11 cellular contexts compared by ENCODE assay signal in genomic region chr1:222616535-222616934, GRCh38. TPM values are rescaled to one million over a fixed set of nuclear protein-coding genes. Genes with fewer than 3 reads are reported as not detected.
DNase-seq lines count a peak whose midpoint lies in the region; ATAC-seq, FAIRE-seq and TF ChIP-seq lines count a peak whose summit lies in the region.
"Had no signal": no experiment of that assay in that cellular context is flagged by ENCODE, and none has a peak within 500 bp of the region (broad histone marks: within the 10 kb centered on the region; RNA-seq: fewer than 3 reads in every experiment).

No MANE protein-coding gene starts in this region.

- no peak for TF ChIP-seq RAD21 in neural cell (conservative IDR thresholded peaks at IDR 0.05)

- in situ Hi-C loops in HAP-1 (cut with MboI; ENCODE audit: low sequenced_read_pairs): no loop called here

- WGBS in small intestine, 3 donors: 47 to 66% (median 61%) methylated on average over 5 of the region's 5 CpGs

- peak overlapping the region; percentile 73 for H3K9ac ChIP-seq in neural cell (ENCODE audit: low read length)

- H3K27ac ChIP-seq in neural cell (ENCODE audit: low read length) (no peak overlapping the region), small intestine (ENCODE audit: low read depth in 1 of 2, low read length in 1 of 2) (no peak overlapping the region)

- H3K4me1 Mint-ChIP-seq in Caco-2 (ENCODE audit: low read depth, unreplicated experiment): peaks cover 6% of the 10 kb centered on the region

- no peak for DNase-seq in Caco-2
- peak; percentile 68 for DNase-seq in M059J (ENCODE audit: low read depth)
- peak; percentile 15 for DNase-seq in epithelial cell of esophagus (ENCODE audit: low read depth)
- no peak for DNase-seq in HAP-1 (ENCODE audit: low spot score in 2 of 2)
- DNase-seq in small intestine: no peak
- DNase-seq in NCI-H2029 treated with DMSO at 0.1 percent for 48 hours (lab: John Stamatoyannopoulos, UW): no peak
- DNase-seq: activated T-cell treated with anti-CD3 and anti-CD28 coated beads, Interleukin-2, amount 50 U/mL, for 1 hour; SIG-M5 had no signal

- H3K4me1 ChIP-seq in Caco-2: 0 out of 2 replicates have a peak, but pooled peaks cover 6% of the 10 kb centered on the region
- H3K4me1 ChIP-seq in HAP-1: peaks cover 5% of the 10 kb centered on the region
- H3K4me1 ChIP-seq in small intestine (ENCODE audit: control insufficient read depth in 2 of 2, insufficient read depth in 1 of 2, low read depth in 1 of 2, low read length in 1 of 2): peaks cover 0 to 2% of the 10 kb centered on the region in 2 donors

- POLR2A ChIA-PET in Caco-2 (lab: Charles Lee): no interaction called here

- TF ChIP-seq CTCF in Caco-2 (IDR thresholded peaks at IDR 0.05; ENCODE audit: insufficient read depth in 1 of 2, low read depth in 1 of 2, low read length in 1 of 2, severe bottlenecking in 1 of 2, unreplicated experiment in 1 of 2): no peak
- TF ChIP-seq CTCF in epithelial cell of esophagus (IDR thresholded peaks at IDR 0.05; ENCODE audit: insufficient read depth, low read depth, low read length, missing control alignments): no peak
- TF ChIP-seq CTCF in neural cell (IDR thresholded peaks at IDR 0.05; ENCODE audit: poor library complexity, severe bottlenecking): no peak

- H3K36me3 Mint-ChIP-seq in Caco-2 (ENCODE audit: insufficient read depth, unreplicated experiment): peaks cover 14% of the 10 kb centered on the region

- peak overlapping the region; percentile 85 for H3K4me3 Mint-ChIP-seq in Caco-2 (ENCODE audit: unreplicated experiment)

- H3K4me3 ChIP-seq in Caco-2 (ENCODE audit: low read depth, low read length): no peak overlapping the region
- no peak overlapping the region for H3K4me3 ChIP-seq in epithelial cell of esophagus (ENCODE audit: low read length)
- H3K4me3 ChIP-seq in neural cell (ENCODE audit: low read length): peak overlapping the region; percentile 70
- H3K4me3 ChIP-seq in HAP-1: no peak overlapping the region
- no peak overlapping the region for H3K4me3 ChIP-seq in small intestine (ENCODE audit: low read depth in 1 of 2, low read length in 2 of 2)

- no peak overlapping the region for H3K27ac Mint-ChIP-seq in Caco-2 (ENCODE audit: unreplicated experiment)

- intact Hi-C loops in Caco-2 (cut with micrococcal nuclease; ENCODE audit: unreplicated experiment): no loop called here

- H3K27me3 ChIP-seq in Caco-2 (replicated peaks; ENCODE audit: control insufficient read depth, insufficient read depth, low read length) (no peaks in the 10 kb centered on the region), neural cell (ENCODE audit: insufficient read depth, low read depth, low read length) (no peaks in the 10 kb centered on the region), HAP-1 (ENCODE audit: low read depth) (peaks cover 3% of the 10 kb centered on the region), small intestine (ENCODE audit: control insufficient read depth in 2 of 2, insufficient read depth in 2 of 2, low read length in 2 of 2) (no peaks in the 10 kb centered on the region)

- no peak overlapping the region for H3K4me2 ChIP-seq in neural cell (ENCODE audit: low read length)

- no peak for ATAC-seq in GM21515 (IDR thresholded peaks at IDR 0.05; ENCODE audit: unreplicated experiment)
- ATAC-seq: GM12878 had no signal

- CTCF ChIA-PET in Caco-2 (lab: Charles Lee): no interaction called here

- H3K27me3 Mint-ChIP-seq in Caco-2 (ENCODE audit: insufficient read depth, unreplicated experiment): peaks cover 16% of the 10 kb centered on the region

- no peak for FAIRE-seq in small intestine (lab: Jason Lieb, UNC)

- peaks cover 15% of the 10 kb centered on the region for H3K79me2 ChIP-seq in neural cell (replicated peaks; ENCODE audit: insufficient read depth, low read length)

- TF ChIP-seq EP300 in neural cell (conservative IDR thresholded peaks at IDR 0.05; ENCODE audit: poor library complexity, severe bottlenecking): no peak

- H3K9me2 ChIP-seq in neural cell (ENCODE audit: insufficient read depth, low read length): no peaks in the 10 kb centered on the region

- no peaks in the 10 kb centered on the region for H3K9me3 ChIP-seq in Caco-2
- H3K9me3 ChIP-seq in neural cell (ENCODE audit: low read length): no peaks in the 10 kb centered on the region
- no peaks in the 10 kb centered on the region for H3K9me3 ChIP-seq in HAP-1
- no peaks in the 10 kb centered on the region for H3K9me3 ChIP-seq in small intestine (ENCODE audit: control insufficient read depth, low read depth)

- BruUV-seq in Caco-2 (replicated peaks; lab: Mats Ljungman, UMichigan): no TSS peak

- H3F3A ChIP-seq in neural cell (ENCODE audit: insufficient read depth, low read length, poor library complexity, severe bottlenecking): no peaks in the 10 kb centered on the region

- no peak overlapping the region for H2AFZ ChIP-seq in neural cell (ENCODE audit: low read depth, low read length)

- H4K20me1 ChIP-seq in neural cell (ENCODE audit: insufficient read depth): no peaks in the 10 kb centered on the region

- peaks cover 10% of the 10 kb centered on the region for H3K9me3 Mint-ChIP-seq in Caco-2 (ENCODE audit: unreplicated experiment)

- no peaks in the 10 kb centered on the region for H3K36me3 ChIP-seq in Caco-2 (ENCODE audit: control insufficient read depth, insufficient read depth, low read length)
- no peaks in the 10 kb centered on the region for H3K36me3 ChIP-seq in neural cell (ENCODE audit: insufficient read depth, low read length)
- H3K36me3 ChIP-seq in HAP-1 (replicated peaks): no peaks in the 10 kb centered on the region
- H3K36me3 ChIP-seq in small intestine (ENCODE audit: control insufficient read depth in 2 of 2, insufficient read depth in 2 of 2, low read length in 2 of 2): no peaks in the 10 kb centered on the region

TF ChIP-seq in neural cell, 6 proteins besides CTCF, POLR2A, EP300 and RAD21:
- TF ChIP-seq POLR2AphosphoS5 (IDR thresholded peaks at IDR 0.05) (no peak), SMC3 (conservative IDR thresholded peaks at IDR 0.05; ENCODE audit: poor library complexity) (no peak), MXI1 (conservative IDR thresholded peaks at IDR 0.05; ENCODE audit: poor library complexity, severe bottlenecking) (no peak), TAF1 (IDR thresholded peaks at IDR 0.05; ENCODE audit: low read depth) (no peak), EZH2 (IDR thresholded peaks at IDR 0.05; ENCODE audit: borderline replicate concordance, insufficient read depth, low read length, poor library complexity, severe bottlenecking) (no peak)
- TF ChIP-seq, protein P1, sequence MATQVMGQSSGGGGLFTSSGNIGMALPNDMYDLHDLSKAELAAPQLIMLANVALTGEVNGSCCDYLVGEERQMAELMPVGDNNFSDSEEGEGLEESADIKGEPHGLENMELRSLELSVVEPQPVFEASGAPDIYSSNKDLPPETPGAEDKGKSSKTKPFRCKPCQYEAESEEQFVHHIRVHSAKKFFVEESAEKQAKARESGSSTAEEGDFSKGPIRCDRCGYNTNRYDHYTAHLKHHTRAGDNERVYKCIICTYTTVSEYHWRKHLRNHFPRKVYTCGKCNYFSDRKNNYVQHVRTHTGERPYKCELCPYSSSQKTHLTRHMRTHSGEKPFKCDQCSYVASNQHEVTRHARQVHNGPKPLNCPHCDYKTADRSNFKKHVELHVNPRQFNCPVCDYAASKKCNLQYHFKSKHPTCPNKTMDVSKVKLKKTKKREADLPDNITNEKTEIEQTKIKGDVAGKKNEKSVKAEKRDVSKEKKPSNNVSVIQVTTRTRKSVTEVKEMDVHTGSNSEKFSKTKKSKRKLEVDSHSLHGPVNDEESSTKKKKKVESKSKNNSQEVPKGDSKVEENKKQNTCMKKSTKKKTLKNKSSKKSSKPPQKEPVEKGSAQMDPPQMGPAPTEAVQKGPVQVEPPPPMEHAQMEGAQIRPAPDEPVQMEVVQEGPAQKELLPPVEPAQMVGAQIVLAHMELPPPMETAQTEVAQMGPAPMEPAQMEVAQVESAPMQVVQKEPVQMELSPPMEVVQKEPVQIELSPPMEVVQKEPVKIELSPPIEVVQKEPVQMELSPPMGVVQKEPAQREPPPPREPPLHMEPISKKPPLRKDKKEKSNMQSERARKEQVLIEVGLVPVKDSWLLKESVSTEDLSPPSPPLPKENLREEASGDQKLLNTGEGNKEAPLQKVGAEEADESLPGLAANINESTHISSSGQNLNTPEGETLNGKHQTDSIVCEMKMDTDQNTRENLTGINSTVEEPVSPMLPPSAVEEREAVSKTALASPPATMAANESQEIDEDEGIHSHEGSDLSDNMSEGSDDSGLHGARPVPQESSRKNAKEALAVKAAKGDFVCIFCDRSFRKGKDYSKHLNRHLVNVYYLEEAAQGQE (IDR thresholded peaks at IDR 0.05; ENCODE audit: borderline replicate concordance): no peak
TF ChIP-seq in neural cell: peak in this region for 0.

RNA-seq across cellular contexts. Expression of gene MIA3, which starts 1.4 kb away (rescaled TPM):
- total RNA-seq in Caco-2 (2022): 53.4 and 56.0 TPM in 2 replicates
- total RNA-seq in M059J (2014; rRNA removed; shearing (Covaris generic)): 51.0 and 53.7 TPM in 2 replicates
- 26.9 and 33.5 TPM in 2 replicates for polyA plus RNA-seq in neural cell
- 78.6 and 89.1 TPM in 2 replicates for polyA minus RNA-seq in neural cell
- polyA plus RNA-seq in small intestine: 10 to 100 TPM; 14.3 to 24.6 (median 21.5) TPM

RNA-seq across cellular contexts. Expression of gene TAF1A, which starts 26.8 kb away (rescaled TPM):
- total RNA-seq in Caco-2 (2022): 14.8 and 15.9 TPM in 2 replicates
- total RNA-seq in M059J (2014; rRNA removed; shearing (Covaris generic)): 9.3 and 16.7 TPM in 2 replicates
- polyA plus RNA-seq in neural cell: 16.1 and 25.5 TPM in 2 replicates
- polyA minus RNA-seq in neural cell: 35.1 and 42.6 TPM in 2 replicates
- polyA plus RNA-seq in small intestine: 1 to 10 TPM in 2 of 3 donors, under 1 TPM in 1; 0.45 to 2.4 (median 2.3) TPM

Comparison
In these comparisons a context has a peak if more than half of its experiments do, and no peak if none do; other contexts are left out.
1. DNase-seq: peak in M059J (single experiment) and epithelial cell of esophagus (single experiment); none in Caco-2 (0 of 2), HAP-1 (0 of 2), small intestine (single experiment) and NCI-H2029 treated with DMSO at 0.1 percent for 48 hours (single experiment).